In genomic region chr6:42525132-42525531, GRCh38 we compare ENCODE assay signal across 19 cellular contexts. TPM values are rescaled to one million over a fixed set of nuclear protein-coding genes. Genes with fewer than 3 reads are reported as not detected.
DNase-seq lines count a peak whose midpoint lies in the region; ATAC-seq and TF ChIP-seq lines count a peak whose summit lies in the region.
"Had no signal": no experiment of that assay in that cellular context is flagged by ENCODE, and none has a peak within 500 bp of the region (broad histone marks: within the 10 kb centered on the region; RNA-seq: fewer than 3 reads in every experiment).

No MANE protein-coding gene starts in this region.

- H3K9me3 Mint-ChIP-seq in CD14-positive monocyte: peaks cover 0 to 4% (median 0%) of the 10 kb centered on the region in 7 donors
- H3K9me3 Mint-ChIP-seq: CD4-positive, alpha-beta T cell; CD8-positive, alpha-beta T cell had no signal

- no TSS peak for BruUV-seq in HCT116 (replicated peaks; lab: Mats Ljungman, UMichigan)

- H3K4me1 ChIP-seq in HCT116 (ENCODE audit: control insufficient read depth in 1 of 2, insufficient read depth in 2 of 2, low read length in 2 of 2): peaks cover 3 to 17% of the 10 kb centered on the region in 2 experiments; a peak in 3 of 4 replicates
- H3K4me1 ChIP-seq in hepatocyte (ENCODE audit: insufficient read depth): no peaks in the 10 kb centered on the region
- H3K4me1 ChIP-seq in mucosa of descending colon (ENCODE audit: low read depth): no peaks in the 10 kb centered on the region
- H3K4me1 ChIP-seq: BE2C, BLaER1, Caco-2 had no signal

- intact Hi-C loops in HCT116 (cut with micrococcal nuclease) (no loop called here), mucosa of descending colon (cut with DNase I, micrococcal nuclease) (no loop called here), CD14-positive monocyte (cut with micrococcal nuclease) (no loop called here)

- TF ChIP-seq RAD21 in HCT116 (IDR thresholded peaks at IDR 0.05; ENCODE audit: low read depth): no peak

- H3K9me2 ChIP-seq in HCT116 (ENCODE audit: insufficient read depth) (no peaks in the 10 kb centered on the region), hepatocyte (replicated peaks; ENCODE audit: insufficient read depth) (no peaks in the 10 kb centered on the region)

- H3K27ac ChIP-seq in HCT116 (ENCODE audit: low read depth, low read length) (no peak overlapping the region), hepatocyte (no peak overlapping the region)
- H3K27ac ChIP-seq: BLaER1 had no signal

- H2AFZ ChIP-seq in HCT116 (ENCODE audit: low read depth, low read length, poor library complexity, severe bottlenecking) (peak overlapping the region; percentile 0), hepatocyte (no peak overlapping the region)

- no peaks in the 10 kb centered on the region for H3K36me3 Mint-ChIP-seq in CD14-positive monocyte
- H3K36me3 Mint-ChIP-seq: CD8-positive, alpha-beta T cell had no signal

- RAD21 ChIA-PET in HCT116 (lab: Charles Lee; ENCODE audit: low non-redundant PET in 1 of 2, low total read pairs in 2 of 2, uncharacterized antibody in 2 of 2, unreplicated experiment in 2 of 2): no interaction called here

- ATAC-seq in HCT116: no peak
- peak; percentile 51 for ATAC-seq in mucosa of descending colon
- no peak for ATAC-seq in HG03025 (IDR thresholded peaks at IDR 0.05; ENCODE audit: low FRiP score, unreplicated experiment)
- ATAC-seq: CD8-positive, alpha-beta T cell had no signal

- CTCF ChIA-PET in HCT116 (lab: Charles Lee): no interaction called here

- H3K4me3 Mint-ChIP-seq in CD14-positive monocyte: no peak overlapping the region
- H3K4me3 Mint-ChIP-seq: CD4-positive, alpha-beta T cell; CD8-positive, alpha-beta T cell had no signal

- TF ChIP-seq POLR2A in HCT116 (IDR thresholded peaks at IDR 0.05; ENCODE audit: borderline replicate concordance, extremely low read depth, insufficient read depth, insufficient read length): no peak

- no peaks in the 10 kb centered on the region for H3K79me2 ChIP-seq in HCT116 (ENCODE audit: insufficient read depth, low read length)
- no peaks in the 10 kb centered on the region for H3K79me2 ChIP-seq in hepatocyte

- no peak for TF ChIP-seq CTCF in HCT116 (IDR thresholded peaks at IDR 0.05 in 2 of 3, conservative IDR thresholded peaks at IDR 0.05 in 1 of 3; ENCODE audit: borderline replicate concordance in 1 of 3, insufficient read depth in 1 of 3, low read depth in 2 of 3, low read length in 2 of 3)
- no peak for TF ChIP-seq CTCF in hepatocyte (IDR thresholded peaks at IDR 0.05; ENCODE audit: poor library complexity)
- TF ChIP-seq CTCF in mucosa of descending colon (IDR thresholded peaks at IDR 0.05): no peak
- TF ChIP-seq CTCF in CD14-positive monocyte (IDR thresholded peaks at IDR 0.05): no peak

- no peaks in the 10 kb centered on the region for H4K20me1 ChIP-seq in HCT116 (ENCODE audit: insufficient read depth)
- no peaks in the 10 kb centered on the region for H4K20me1 ChIP-seq in hepatocyte (ENCODE audit: insufficient read depth, poor library complexity, severe bottlenecking)
- H4K20me1 ChIP-seq: BLaER1 had no signal

- no peaks in the 10 kb centered on the region for H3K36me3 ChIP-seq in HCT116 (ENCODE audit: control insufficient read depth in 1 of 2, insufficient read depth in 2 of 2, low read length in 2 of 2)
- H3K36me3 ChIP-seq in hepatocyte (replicated peaks; ENCODE audit: insufficient read depth, low read depth): no peaks in the 10 kb centered on the region
- H3K36me3 ChIP-seq in mucosa of descending colon (ENCODE audit: low read depth): no peaks in the 10 kb centered on the region
- H3K36me3 ChIP-seq: BE2C, BLaER1 had no signal

- H3K4me2 ChIP-seq in HCT116 (ENCODE audit: low read length) (no peak overlapping the region), hepatocyte (no peak overlapping the region)
- H3K4me2 ChIP-seq: BLaER1 had no signal

- peaks cover 0 to 3% (median 1%) of the 10 kb centered on the region in 3 donors for H3K27me3 Mint-ChIP-seq in CD14-positive monocyte (ENCODE audit: low read depth in 3 of 3)
- H3K27me3 Mint-ChIP-seq: CD4-positive, alpha-beta T cell had no signal

- H3K27ac Mint-ChIP-seq in CD14-positive monocyte: no peak overlapping the region
- H3K27ac Mint-ChIP-seq: CD4-positive, alpha-beta T cell; CD8-positive, alpha-beta T cell had no signal

- H3K4me1 Mint-ChIP-seq in CD14-positive monocyte: peaks cover 19% of the 10 kb centered on the region

- DNase-seq in HCT116 (ENCODE audit: low read depth, low spot score): no peak
- peak; percentile 47 for DNase-seq in amniotic epithelial cell (ENCODE audit: low read depth)
- peak; percentile 41 for DNase-seq in hepatocyte (ENCODE audit: low spot score)
- DNase-seq in mucosa of descending colon: no peak
- DNase-seq in central memory CD4-positive, alpha-beta T cell: no peak
- DNase-seq in CD14-positive monocyte (ENCODE audit: low spot score): no peak
- DNase-seq in occipital lobe (lab: John Stamatoyannopoulos, UW): no peak
- DNase-seq: 8988T; ACHN; BE2C; C1 segment of cervical spinal cord; Caco-2; Calu3; CD4-positive, alpha-beta T cell; CD8-positive, alpha-beta T cell; DMS79 treated with DMSO at 0.1 percent for 48 hours; GF-D8 had no signal

- H3K4me3 ChIP-seq in HCT116 (replicated peaks in 1 of 2; ENCODE audit: low read depth in 1 of 2, low read length in 2 of 2) (no peak overlapping the region), hepatocyte (no peak overlapping the region), mucosa of descending colon (no peak overlapping the region)
- H3K4me3 ChIP-seq: BLaER1 had no signal

- H3K9me3 ChIP-seq in HCT116 (ENCODE audit: control insufficient read depth in 1 of 2, insufficient read depth in 1 of 2, low read depth in 1 of 2, low read length in 2 of 2): no peaks in the 10 kb centered on the region
- no peaks in the 10 kb centered on the region for H3K9me3 ChIP-seq in hepatocyte (ENCODE audit: low read depth)
- H3K9me3 ChIP-seq in mucosa of descending colon: no peaks in the 10 kb centered on the region
- H3K9me3 ChIP-seq: BE2C had no signal

- POLR2A ChIA-PET in HCT116 (lab: Charles Lee): no interaction called here

- H3K27me3 ChIP-seq in HCT116 (ENCODE audit: insufficient read depth, low read length) (no peaks in the 10 kb centered on the region), hepatocyte (no peaks in the 10 kb centered on the region)
- H3K27me3 ChIP-seq: BE2C, BLaER1 had no signal

- WGBS in hepatocyte (ENCODE audit: low lambda C conversion rate, missing lambda C conversion rate): 45% methylated on average over 4 of the region's 4 CpGs

- no peak overlapping the region for H3K9ac ChIP-seq in HCT116 (ENCODE audit: low read length)
- H3K9ac ChIP-seq: BLaER1 had no signal

TF ChIP-seq in HCT116, 20 proteins besides CTCF, POLR2A, EP300 and RAD21:
- TF ChIP-seq ELF1 (IDR thresholded peaks at IDR 0.05; ENCODE audit: borderline replicate concordance, low read depth): no peak
- TF ChIP-seq EZH2 (IDR thresholded peaks at IDR 0.05): no peak
- no peak for TF ChIP-seq MAX (IDR thresholded peaks at IDR 0.05)
- no peak for TF ChIP-seq YY1 (IDR thresholded peaks at IDR 0.05; ENCODE audit: extremely low read depth, insufficient replicate concordance, low read depth, low read length)
- no peak for TF ChIP-seq TCF7L2 (IDR thresholded peaks at IDR 0.05; ENCODE audit: borderline replicate concordance, extremely low read depth, insufficient read depth, insufficient read length)
- no peak for TF ChIP-seq SP1 (IDR thresholded peaks at IDR 0.05; ENCODE audit: low read depth)
- TF ChIP-seq JUND (IDR thresholded peaks at IDR 0.05): no peak
- no peak for TF ChIP-seq ZBTB33 (IDR thresholded peaks at IDR 0.05; ENCODE audit: extremely low read depth, insufficient replicate concordance, low read length)
- no peak for TF ChIP-seq ZFX (IDR thresholded peaks at IDR 0.05)

RNA-seq across cellular contexts. Expression of gene UBR2, which starts 38.7 kb away (rescaled TPM):
- 20.5 TPM for total RNA-seq in HCT116 (2021; ENCODE audit: unreplicated experiment)
- 6.5 and 7.8 TPM in 2 replicates for polyA plus RNA-seq in HCT116 (2012)
- 24.4 and 25.8 TPM in 2 replicates for total RNA-seq in hepatocyte
- polyA plus RNA-seq in hepatocyte: 7.5 and 8.1 TPM in 2 replicates
- total RNA-seq in mucosa of descending colon: 10 to 100 TPM; 41.2 to 53.1 (median 49.6) TPM
- 10 to 100 TPM in 1 of 2 donors, 1 to 10 TPM in 1; 9.0 to 12.8 TPM for polyA plus RNA-seq in CD14-positive monocyte
- total RNA-seq in occipital lobe: 41.0 TPM

Comparison
In these comparisons a context has a peak if more than half of its experiments do, and no peak if none do; other contexts are left out.
1. DNase-seq: peak in amniotic epithelial cell (single experiment) and hepatocyte (single experiment); none in HCT116 (single experiment), mucosa of descending colon (0 of 3), central memory CD4-positive, alpha-beta T cell (single experiment), CD14-positive monocyte (single experiment) and occipital lobe (single experiment).